In genomic region chr6:166957805-166958076, GRCh38 we compare ENCODE assay signal across 9 cellular contexts. TPM values are rescaled to one million over a fixed set of nuclear protein-coding genes. Genes with fewer than 3 reads are reported as not detected.
DNase-seq lines count a peak whose midpoint lies in the region; ATAC-seq, FAIRE-seq and TF ChIP-seq lines count a peak whose summit lies in the region.
"Had no signal": no experiment of that assay in that cellular context is flagged by ENCODE, and none has a peak within 500 bp of the region (broad histone marks: within the 10 kb centered on the region; RNA-seq: fewer than 3 reads in every experiment).

No MANE protein-coding gene starts in this region.

- H3K4me3 Mint-ChIP-seq in activated CD4-positive, alpha-beta T cell treated with anti-CD3 and anti-CD28 coated beads for 36 hours: peak overlapping the region; percentile 94
- H3K4me3 Mint-ChIP-seq in stimulated activated naive B cell treated with anti-CD40 and anti-IgM and Interleukin-4, amounts not matched to agents 10 μg/mL and 1 μg/mL and 100 μg/mL, for 72 hours: peak overlapping the region; percentile 84 to 95

- peak overlapping the region; percentile 89 for H3K4me3 ChIP-seq in WERI-Rb-1 (ENCODE audit: low read depth, low read length)
- no peak overlapping the region for H3K4me3 ChIP-seq in hepatocyte

- H3K27ac Mint-ChIP-seq in activated CD4-positive, alpha-beta T cell treated with anti-CD3 and anti-CD28 coated beads for 36 hours: peak overlapping the region; percentile 97
- H3K27ac Mint-ChIP-seq in stimulated activated naive B cell treated with anti-CD40 and anti-IgM and Interleukin-4, amounts not matched to agents 10 μg/mL and 1 μg/mL and 100 μg/mL, for 72 hours: peak overlapping the region; percentile 97

- H3K36me3 Mint-ChIP-seq in activated CD4-positive, alpha-beta T cell treated with anti-CD3 and anti-CD28 coated beads for 36 hours (ENCODE audit: low read depth): peaks cover 22% of the 10 kb centered on the region
- peaks cover 3 to 10% of the 10 kb centered on the region in 2 donors for H3K36me3 Mint-ChIP-seq in stimulated activated naive B cell treated with anti-CD40 and anti-IgM and Interleukin-4, amounts not matched to agents 10 μg/mL and 1 μg/mL and 100 μg/mL, for 72 hours

- CTCF ChIA-PET in activated CD4-positive, alpha-beta T cell treated with anti-CD3 and anti-CD28 coated beads for 36 hours (lab: Charles Lee): interaction anchor here (1.3 to 3.5 kb wide), 4 partner anchors 12 to 40 kb away, joined by 3 to 18 read pairs (median 4); no protein-coding TSS in a partner anchor

- no peaks in the 10 kb centered on the region for H3K27me3 ChIP-seq in WERI-Rb-1 (ENCODE audit: insufficient read depth, low read depth, severe bottlenecking)
- no peaks in the 10 kb centered on the region for H3K27me3 ChIP-seq in hepatocyte

- peak overlapping the region; percentile 98 for H3K4me2 ChIP-seq in hepatocyte

- TF ChIP-seq CTCF in WERI-Rb-1 (IDR thresholded peaks at IDR 0.05; ENCODE audit: low read depth, low read length) (no peak), hepatocyte (IDR thresholded peaks at IDR 0.05; ENCODE audit: poor library complexity) (no peak)

- peak overlapping the region; percentile 90 for H2AFZ ChIP-seq in hepatocyte

- no peaks in the 10 kb centered on the region for H3K27me3 Mint-ChIP-seq in activated CD4-positive, alpha-beta T cell treated with anti-CD3 and anti-CD28 coated beads for 36 hours
- H3K27me3 Mint-ChIP-seq in stimulated activated naive B cell treated with anti-CD40 and anti-IgM and Interleukin-4, amounts not matched to agents 10 μg/mL and 1 μg/mL and 100 μg/mL, for 72 hours: no peaks in the 10 kb centered on the region

- no peak for DNase-seq in activated CD4-positive, alpha-beta T cell treated with anti-CD3 and anti-CD28 coated beads for 36 hours
- DNase-seq in activated CD4-positive, alpha-beta T cell treated with anti-CD3 and anti-CD28 coated beads, Interleukin-2, amount 50 U/mL, for 1 hour: no peak
- DNase-seq in WERI-Rb-1 (no peak), hepatocyte (ENCODE audit: low spot score) (no peak), HTR-8/SVneo (ENCODE audit: insufficient read length, low spot score) (no peak), NCI-H526 treated with DMSO at 0.1 percent for 48 hours (lab: John Stamatoyannopoulos, UW) (no peak), HuH-7 (ENCODE audit: low spot score) (no peak)
- DNase-seq in stimulated activated naive B cell treated with anti-CD40 and anti-IgM and Interleukin-4, amounts not matched to agents 10 μg/mL and 1 μg/mL and 100 μg/mL, for 72 hours: no peak
- DNase-seq: NCI-H2171 treated with DMSO at 0.1 percent for 48 hours had no signal

- ATAC-seq in activated CD4-positive, alpha-beta T cell treated with anti-CD3 and anti-CD28 coated beads for 36 hours: no peak
- ATAC-seq in stimulated activated naive B cell treated with anti-CD40 and anti-IgM and Interleukin-4, amounts not matched to agents 10 μg/mL and 1 μg/mL and 100 μg/mL, for 72 hours (replicated peaks): no peak

- no peaks in the 10 kb centered on the region for H3K9me3 Mint-ChIP-seq in activated CD4-positive, alpha-beta T cell treated with anti-CD3 and anti-CD28 coated beads for 36 hours (ENCODE audit: low read depth)
- H3K9me3 Mint-ChIP-seq in stimulated activated naive B cell treated with anti-CD40 and anti-IgM and Interleukin-4, amounts not matched to agents 10 μg/mL and 1 μg/mL and 100 μg/mL, for 72 hours: no peaks in the 10 kb centered on the region

- H3K36me3 ChIP-seq in WERI-Rb-1: no peaks in the 10 kb centered on the region
- H3K36me3 ChIP-seq in hepatocyte (replicated peaks; ENCODE audit: insufficient read depth, low read depth): no peaks in the 10 kb centered on the region

- no peak overlapping the region; the same call in 1 of the 2 replicates for H3K27ac ChIP-seq in WERI-Rb-1
- no peak overlapping the region for H3K27ac ChIP-seq in hepatocyte

- H3K4me1 ChIP-seq in hepatocyte (ENCODE audit: insufficient read depth): no peaks in the 10 kb centered on the region

- WGBS in hepatocyte (ENCODE audit: low lambda C conversion rate, missing lambda C conversion rate): 90% methylated on average over 5 of the region's 5 CpGs

- H3K9me2 ChIP-seq in hepatocyte (replicated peaks; ENCODE audit: insufficient read depth): no peaks in the 10 kb centered on the region

- FAIRE-seq in HTR-8/SVneo (lab: Jason Lieb, UNC): no peak

- POLR2A ChIA-PET in activated CD4-positive, alpha-beta T cell treated with anti-CD3 and anti-CD28 coated beads for 36 hours (lab: Charles Lee): no interaction called here

- intact Hi-C loops in activated CD4-positive, alpha-beta T cell treated with anti-CD3 and anti-CD28 coated beads for 36 hours (cut with DNase I, micrococcal nuclease): loop anchor here (1.0 to 2.0 kb wide), 3 partner anchors 15 to 393 kb away; partner anchors contain the start of gene CEP43 (in 1 of the 2)

- H3K9me3 ChIP-seq in WERI-Rb-1 (ENCODE audit: severe bottlenecking): peaks cover 3% of the 10 kb centered on the region
- no peaks in the 10 kb centered on the region for H3K9me3 ChIP-seq in hepatocyte (ENCODE audit: low read depth)

- peaks cover 20% of the 10 kb centered on the region for H3K79me2 ChIP-seq in hepatocyte

- H3K4me1 Mint-ChIP-seq in activated CD4-positive, alpha-beta T cell treated with anti-CD3 and anti-CD28 coated beads for 36 hours: peaks cover 58% of the 10 kb centered on the region
- H3K4me1 Mint-ChIP-seq in stimulated activated naive B cell treated with anti-CD40 and anti-IgM and Interleukin-4, amounts not matched to agents 10 μg/mL and 1 μg/mL and 100 μg/mL, for 72 hours: peaks cover 51 to 74% of the 10 kb centered on the region in 2 donors

- no peaks in the 10 kb centered on the region for H4K20me1 ChIP-seq in hepatocyte (ENCODE audit: insufficient read depth, poor library complexity, severe bottlenecking)

RNA-seq across cellular contexts. Expression of gene RNASET2, which starts 1.4 kb away (rescaled TPM):
- total RNA-seq in activated CD4-positive, alpha-beta T cell treated with anti-CD3 and anti-CD28 coated beads for 36 hours: 10 to 100 TPM; 68.7 to 85.2 TPM
- total RNA-seq in hepatocyte: 118 and 144 TPM in 2 replicates
- polyA plus RNA-seq in hepatocyte: 266 and 268 TPM in 2 replicates

RNA-seq across cellular contexts. Expression of gene CEP43, which starts 41.5 kb away (rescaled TPM):
- total RNA-seq in activated CD4-positive, alpha-beta T cell treated with anti-CD3 and anti-CD28 coated beads for 36 hours: 10 to 100 TPM; 19.9 to 20.0 TPM
- total RNA-seq in hepatocyte: 28.1 and 28.4 TPM in 2 replicates
- polyA plus RNA-seq in hepatocyte: 17.1 and 20.5 TPM in 2 replicates
